ENCODE assay signal across 8 cellular contexts in genomic region chr6:28281288-28282064, GRCh38. TPM values are rescaled to one million over a fixed set of nuclear protein-coding genes. Genes with fewer than 3 reads are reported as not detected.
DNase-seq lines count a peak whose midpoint lies in the region; ATAC-seq and TF ChIP-seq lines count a peak whose summit lies in the region.

PGBD1 (plus strand) TSS chr6:28281572; CDS start chr6:28283814, 2,242 bp downstream.

- peaks cover 13% of the 10 kb centered on the region for H3K36me3 Mint-ChIP-seq in dendritic cell treated with granulocyte-macrophage colony-stimulating factor and Interleukin-4, amounts not matched to agents 40 ng/mL and 50 ng/mL, for 4 days (ENCODE audit: low read depth)

- peaks cover 11% of the 10 kb centered on the region for H3K27me3 Mint-ChIP-seq in dendritic cell treated with granulocyte-macrophage colony-stimulating factor and Interleukin-4, amounts not matched to agents 40 ng/mL and 50 ng/mL, for 4 days

- no peaks in the 10 kb centered on the region for H3K27me3 ChIP-seq in AG04450 (ENCODE audit: control insufficient read depth, insufficient read depth, low read length)

- peaks cover 13% of the 10 kb centered on the region for H3K4me1 Mint-ChIP-seq in dendritic cell treated with granulocyte-macrophage colony-stimulating factor and Interleukin-4, amounts not matched to agents 40 ng/mL and 50 ng/mL, for 4 days (ENCODE audit: low read depth)

- ATAC-seq in GM18868 (IDR thresholded peaks at IDR 0.05; ENCODE audit: unreplicated experiment) (peak; percentile 80), HG03103 (IDR thresholded peaks at IDR 0.05; ENCODE audit: low read depth, unreplicated experiment) (peak; percentile 78), left colon (peak; percentile 94)

- H3K9me3 Mint-ChIP-seq in dendritic cell treated with granulocyte-macrophage colony-stimulating factor and Interleukin-4, amounts not matched to agents 40 ng/mL and 50 ng/mL, for 4 days = peaks cover 7% of the 10 kb centered on the region

- DNase-seq in AG04450 (ENCODE audit: low read depth, low spot score) = peak; percentile 44
- peak; percentile 76 for DNase-seq in NCI-H2196 (lab: John Stamatoyannopoulos, UW; ENCODE audit: unreplicated experiment)
- DNase-seq in activated CD4-positive, alpha-beta T cell treated with anti-CD3 and anti-CD28 coated beads for 1 hour = peak; percentile 24
- peak; percentile 56 to 76 for DNase-seq in left colon
- DNase-seq in stimulated activated CD4-positive, alpha-beta T cell treated with anti-CD3 and anti-CD28 coated beads, Interleukin-1b, Interleukin-23, amount 100 ng/mL, for 4 hours (ENCODE audit: low read depth in 2 of 2) = peak; percentile 12 to 47

- H3K9me3 ChIP-seq in AG04450 (ENCODE audit: control insufficient read depth, insufficient read depth, low read length) = no peaks in the 10 kb centered on the region

- peak within 1 kb of the TSS; percentile 60 for H3K27ac Mint-ChIP-seq in dendritic cell treated with granulocyte-macrophage colony-stimulating factor and Interleukin-4, amounts not matched to agents 40 ng/mL and 50 ng/mL, for 4 days

- intact Hi-C loops in dendritic cell treated with granulocyte-macrophage colony-stimulating factor and Interleukin-4, amounts not matched to agents 40 ng/mL and 50 ng/mL, for 4 days (cut with micrococcal nuclease) = loop anchor here (5.0 kb wide), 1 partner anchor 66 kb away; the partner anchor contains the start of gene ZKSCAN3
- intact Hi-C loops in left colon (cut with DNase I, micrococcal nuclease) = no loop called here

- peak within 1 kb of the TSS; percentile 57 for H3K27ac ChIP-seq in AG04450 (ENCODE audit: low read depth, low read length)

- POLR2A ChIA-PET in AG04450 (lab: Yijun Ruan, JAX) = interaction anchor here (0.6 to 1.3 kb wide), 10 partner anchors 13 to 1793 kb away, joined by 3 to 10 read pairs (median 5); partner anchors contain the start of genes ZKSCAN3, ZKSCAN4, ZKSCAN8 and ZSCAN26

- no peak for TF ChIP-seq CTCF in AG04450 (IDR thresholded peaks at IDR 0.05; ENCODE audit: low read depth, low read length)

- CTCF ChIA-PET in AG04450 (lab: Charles Lee) = interaction anchor here (0.8 to 1.2 kb wide), 5 partner anchors 9 to 75 kb away, joined by 3 to 4 read pairs (median 3); partner anchors contain the start of gene ZKSCAN4

- peak within 1 kb of the TSS; percentile 86 for H3K4me3 ChIP-seq in AG04450 (ENCODE audit: low read depth, low read length)

- H3K4me3 Mint-ChIP-seq in dendritic cell treated with granulocyte-macrophage colony-stimulating factor and Interleukin-4, amounts not matched to agents 40 ng/mL and 50 ng/mL, for 4 days = peak within 1 kb of the TSS; percentile 85

RNA-seq across cellular contexts. Expression of gene PGBD1, which starts in this region (rescaled TPM):
- 5.6 and 7.2 TPM in 2 replicates for polyA plus RNA-seq in AG04450 (2011; rRNA removed)
- 5.4 and 5.8 TPM in 2 replicates for polyA minus RNA-seq in AG04450 (2011; rRNA and poly(A)+ RNA removed)
- total RNA-seq in left colon = 1 to 10 TPM; 1.4 to 1.5 TPM

Comparison
In these comparisons a context has a peak if more than half of its experiments do, and no peak if none do; other contexts are left out.
1. Peak in every context shown above with its lines: DNase-seq, ATAC-seq, H3K4me3 ChIP-seq and H3K27ac ChIP-seq.
2. DNase-seq: peak in every context shown above with its lines; median percentile 76 in NCI-H2196; 66 in left colon; 44 in AG04450; 30 in stimulated activated CD4-positive, alpha-beta T cell treated with anti-CD3 and anti-CD28 coated beads, Interleukin-1b, Interleukin-23, amount 100 ng/mL, for 4 hours; 24 in activated CD4-positive, alpha-beta T cell treated with anti-CD3 and anti-CD28 coated beads for 1 hour.